Comparison of ENCODE assay signal across 8 cellular contexts in the genomic region with DNA sequence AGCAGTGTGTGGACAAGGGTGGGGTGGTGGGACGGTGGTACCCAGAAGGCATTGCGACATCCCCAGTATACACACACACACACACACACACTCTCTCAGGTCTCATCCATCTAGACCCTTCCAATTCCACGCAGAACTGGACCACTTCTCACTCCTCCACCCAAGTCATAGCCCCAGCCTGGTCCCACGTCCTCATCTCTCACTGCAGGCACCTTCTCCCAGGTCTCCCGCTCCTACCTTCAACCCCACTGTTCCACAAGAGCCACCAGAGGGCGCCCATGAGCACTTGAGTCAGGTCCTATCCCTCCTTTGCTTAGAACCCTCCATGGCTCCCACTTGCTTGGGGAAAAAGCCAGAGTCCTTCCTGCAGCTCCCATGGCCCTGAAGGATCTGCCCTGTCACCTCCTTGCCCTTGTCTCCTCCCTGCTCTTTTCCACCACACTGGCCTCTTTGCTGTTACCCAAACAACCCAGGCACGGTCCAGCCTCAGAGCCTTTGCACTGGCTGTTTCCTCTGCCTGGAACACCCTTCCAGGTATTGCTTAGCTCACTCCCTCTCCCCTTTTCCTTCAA.
DNase-seq lines count a peak whose midpoint lies in the region; ATAC-seq, FAIRE-seq and TF ChIP-seq lines count a peak whose summit lies in the region.

No MANE protein-coding gene starts in this region.

- intact Hi-C loops in lower leg skin (cut with DNase I; ENCODE audit: low total_unique reads), result no loop called here

- no peak overlapping the region for H3K4me2 ChIP-seq in MM.1S (ENCODE audit: low read depth, low read length)

- H3K4me3 ChIP-seq in GM06990 (replicated peaks; ENCODE audit: low read depth, low read length) (no peak overlapping the region), MM.1S (ENCODE audit: low read length) (no peak overlapping the region), WI38 (ENCODE audit: low read depth, low read length) (no peak overlapping the region), bronchial epithelial cell (ENCODE audit: low read depth, low read length) (no peak overlapping the region), lower leg skin (ENCODE audit: low read depth, poor library complexity, severe bottlenecking) (no peak overlapping the region)

- no peaks in the 10 kb centered on the region for H3K4me1 ChIP-seq in MM.1S (ENCODE audit: low read length)

- H3F3A ChIP-seq in MM.1S (ENCODE audit: insufficient read depth, low read length), result no peaks in the 10 kb centered on the region

- no peak for ATAC-seq in GM18520 (IDR thresholded peaks at IDR 0.05; ENCODE audit: unreplicated experiment)

- TF ChIP-seq CTCF in GM06990 (IDR thresholded peaks at IDR 0.05; ENCODE audit: insufficient read depth, low read length, poor library complexity, severe bottlenecking) (peak; percentile 78), MM.1S (IDR thresholded peaks at IDR 0.05; ENCODE audit: low read length) (peak; percentile 61), WI38 (IDR thresholded peaks at IDR 0.05; ENCODE audit: low read depth, low read length) (peak; percentile 29; the same call in 1 of the 2 replicates), bronchial epithelial cell (IDR thresholded peaks at IDR 0.05; ENCODE audit: insufficient read depth, low read length, severe bottlenecking) (peak; percentile 68), lower leg skin (IDR thresholded peaks at IDR 0.05) (no peak)

- no peak overlapping the region for H3K9ac ChIP-seq in MM.1S (ENCODE audit: low read length)

- FAIRE-seq in bronchial epithelial cell (lab: Jason Lieb, UNC), result no peak

- H3K27me3 ChIP-seq in GM06990 (replicated peaks; ENCODE audit: control insufficient read depth, insufficient read depth, low read length) (no peaks in the 10 kb centered on the region), MM.1S (replicated peaks; ENCODE audit: insufficient read depth, low read length) (peaks cover 74% of the 10 kb centered on the region), bronchial epithelial cell (ENCODE audit: control insufficient read depth, insufficient read depth, low read length) (peaks cover 2% of the 10 kb centered on the region)

- H3K36me3 ChIP-seq in GM06990 (ENCODE audit: control insufficient read depth, insufficient read depth, low read length) (no peaks in the 10 kb centered on the region), MM.1S (replicated peaks; ENCODE audit: insufficient read depth, low read length) (no peaks in the 10 kb centered on the region), bronchial epithelial cell (ENCODE audit: control insufficient read depth, insufficient read depth, low read length) (no peaks in the 10 kb centered on the region)

- H3K9me3 ChIP-seq in MM.1S (replicated peaks; ENCODE audit: insufficient read depth, low read length), result no peaks in the 10 kb centered on the region

- H2AFZ ChIP-seq in MM.1S (ENCODE audit: low read length), result no peak overlapping the region

- no peak for TF ChIP-seq POLR2A in lower leg skin (IDR thresholded peaks at IDR 0.05)

- WGBS in lower leg skin, 2 donors, result 63 to 65% methylated on average over 7 of the region's 7 CpGs

- no peaks in the 10 kb centered on the region for H3K79me2 ChIP-seq in MM.1S (ENCODE audit: low read length)

- H3K27ac ChIP-seq in MM.1S (ENCODE audit: low read length), result no peak overlapping the region

- DNase-seq in GM06990 (ENCODE audit: extremely low read depth, insufficient read length), result peak; percentile 40
- DNase-seq in MM.1S, result peak; percentile 43
- peak; percentile 25 for DNase-seq in bronchial epithelial cell (ENCODE audit: low read depth)
- DNase-seq in lower leg skin (ENCODE audit: low spot score in 2 of 2), result peak; percentile 28 to 92
- DNase-seq in stimulated activated CD8-positive, alpha-beta memory T cell treated with anti-CD3 and anti-CD28 coated beads, Interleukin-4, amount 100 ng/mL, for 1 hour (ENCODE audit: low read depth in 2 of 2, low spot score in 1 of 2), result peak; percentile 53 to 64
- no peak for DNase-seq in cerebellum (ENCODE audit: low spot score)

- H3K9me2 ChIP-seq in MM.1S (replicated peaks; ENCODE audit: insufficient read depth, low read length), result no peaks in the 10 kb centered on the region

- H4K20me1 ChIP-seq in MM.1S (ENCODE audit: insufficient read depth, low read length), result peaks cover 3% of the 10 kb centered on the region; the same call in 1 of the 2 replicates

Comparison
In these comparisons a context has a peak if more than half of its experiments do, and no peak if none do; other contexts are left out.
1. CTCF ChIP-seq: peak in GM06990 (single experiment), MM.1S (single experiment), WI38 (single experiment) and bronchial epithelial cell (single experiment); none in lower leg skin (0 of 3).